34 cellular contexts compared by ENCODE assay signal in genomic region chr9:11443631-11444030, GRCh38.
"Had no signal": no experiment of that assay in that cellular context is flagged by ENCODE, and none has a peak within 500 bp of the region (broad histone marks: within the 10 kb centered on the region; RNA-seq: fewer than 3 reads in every experiment).

No MANE protein-coding gene starts in this region.

- H3K9ac ChIP-seq: KMS-11 had no signal

- H3K27me3 ChIP-seq: MG63 had no signal

- DNase-seq: Karpas-422, Kasumi-1, KG1, MG63, MM.1S, MV-4-11, NCI-H1048, NCI-H1092, NCI-H1092 treated with DMSO at 0.1 percent for 48 hours, NCI-H1105, NCI-H1105 treated with DMSO at 0.1 percent for 48 hours, NCI-H1417, NCI-H1417 treated with DMSO at 0.1 percent for 48 hours, NCI-H1436, NCI-H1436 treated with DMSO at 0.1 percent for 48 hours, NCI-H146, NCI-H1694, NCI-H1694 treated with DMSO at 0.1 percent for 48 hours, NCI-H187, NCI-H187 treated with DMSO at 0.1 percent for 48 hours, NCI-H1930, NCI-H2029, NCI-H2029 treated with DMSO at 0.1 percent for 48 hours, NCI-H2081, NCI-H2081 treated with DMSO at 0.1 percent for 48 hours, NCI-H2107, NCI-H2171, NCI-H2171 treated with DMSO at 0.1 percent for 48 hours, NCI-H2227 treated with DMSO at 0.1 percent for 48 hours, NCI-H226, NCI-H345, NCI-H446, NCI-H446 treated with DMSO at 0.1 percent for 48 hours had no signal

- H3K9me3 ChIP-seq: MG63 had no signal

- H3K4me3 ChIP-seq: MG63 had no signal

- H3K36me3 ChIP-seq: MG63 had no signal

- H3K27ac ChIP-seq: KMS-11 had no signal
